ENCODE assay signal across 1 cellular context in the genomic region with DNA sequence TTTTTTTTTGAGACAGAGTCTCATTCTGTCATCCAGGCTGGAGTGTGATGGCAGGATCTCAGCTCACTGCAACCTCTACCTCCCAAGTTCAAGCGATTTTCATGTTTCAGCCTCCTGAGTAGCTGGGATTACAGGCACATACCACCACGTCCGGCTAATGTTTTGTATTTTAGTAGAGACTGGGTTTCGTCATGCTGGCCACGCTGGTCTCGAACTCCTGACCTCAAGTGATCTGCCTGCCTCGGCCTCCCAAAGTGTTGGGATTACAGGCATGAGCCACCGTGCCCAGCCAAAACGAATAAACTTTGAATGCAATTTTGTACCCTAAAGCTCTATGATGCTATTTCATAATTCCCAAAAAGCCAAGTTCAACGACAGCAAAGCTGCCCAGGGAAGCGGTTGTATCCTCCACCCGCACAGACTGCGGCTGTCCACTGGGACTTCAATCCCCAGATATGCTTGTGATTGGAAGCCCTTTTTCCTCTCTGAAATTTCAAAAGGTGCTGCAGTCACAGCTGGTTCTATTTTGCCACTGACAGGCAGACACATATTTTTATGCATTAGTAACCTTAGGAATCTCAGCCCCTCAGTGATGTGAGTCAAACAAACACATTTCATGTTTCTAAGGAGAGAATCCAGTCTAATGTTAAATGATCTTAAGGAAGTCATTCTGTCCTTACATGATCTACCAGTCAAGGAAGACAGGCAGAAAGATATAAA.
TF ChIP-seq lines count a peak whose summit lies in the region.

No MANE protein-coding gene starts in this region.

TF ChIP-seq in SK-N-SH, 30 proteins besides CTCF, POLR2A, EP300 and RAD21:
- TF ChIP-seq ELF1 (IDR thresholded peaks at IDR 0.05) = no peak
- TF ChIP-seq NFIC (IDR thresholded peaks at IDR 0.05; ENCODE audit: borderline replicate concordance) = peak; percentile 48; the same call in 1 of the 2 replicates
- peak; percentile 61; the same call in 1 of the 2 replicates for TF ChIP-seq FOSL2 (IDR thresholded peaks at IDR 0.05; ENCODE audit: borderline replicate concordance, low read depth)
- peak; percentile 65; the same call in 1 of the 2 replicates for TF ChIP-seq POLR2AphosphoS5 (IDR thresholded peaks at IDR 0.05; ENCODE audit: low read depth, low read length)
- no peak for TF ChIP-seq GABPA (IDR thresholded peaks at IDR 0.05; ENCODE audit: low read depth)
- no peak for TF ChIP-seq CHD2 (IDR thresholded peaks at IDR 0.05; ENCODE audit: low read length, partially characterized antibody)
- TF ChIP-seq, protein P1, sequence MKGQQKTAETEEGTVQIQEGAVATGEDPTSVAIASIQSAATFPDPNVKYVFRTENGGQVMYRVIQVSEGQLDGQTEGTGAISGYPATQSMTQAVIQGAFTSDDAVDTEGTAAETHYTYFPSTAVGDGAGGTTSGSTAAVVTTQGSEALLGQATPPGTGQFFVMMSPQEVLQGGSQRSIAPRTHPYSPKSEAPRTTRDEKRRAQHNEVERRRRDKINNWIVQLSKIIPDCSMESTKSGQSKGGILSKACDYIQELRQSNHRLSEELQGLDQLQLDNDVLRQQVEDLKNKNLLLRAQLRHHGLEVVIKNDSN (IDR thresholded peaks at IDR 0.05; ENCODE audit: borderline replicate concordance, low read depth) = no peak
- peak; percentile 97 for TF ChIP-seq TCF12 (IDR thresholded peaks at IDR 0.05)
- TF ChIP-seq RXRA (IDR thresholded peaks at IDR 0.05; ENCODE audit: borderline replicate concordance, low read depth) = peak; percentile 26; the same call in 1 of the 2 replicates
- TF ChIP-seq, protein P2, sequence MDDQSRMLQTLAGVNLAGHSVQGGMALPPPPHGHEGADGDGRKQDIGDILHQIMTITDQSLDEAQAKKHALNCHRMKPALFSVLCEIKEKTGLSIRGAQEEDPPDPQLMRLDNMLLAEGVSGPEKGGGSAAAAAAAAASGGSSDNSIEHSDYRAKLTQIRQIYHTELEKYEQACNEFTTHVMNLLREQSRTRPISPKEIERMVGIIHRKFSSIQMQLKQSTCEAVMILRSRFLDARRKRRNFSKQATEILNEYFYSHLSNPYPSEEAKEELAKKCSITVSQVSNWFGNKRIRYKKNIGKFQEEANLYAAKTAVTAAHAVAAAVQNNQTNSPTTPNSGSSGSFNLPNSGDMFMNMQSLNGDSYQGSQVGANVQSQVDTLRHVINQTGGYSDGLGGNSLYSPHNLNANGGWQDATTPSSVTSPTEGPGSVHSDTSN (IDR thresholded peaks at IDR 0.05) = peak; percentile 80
- TF ChIP-seq, protein P3, sequence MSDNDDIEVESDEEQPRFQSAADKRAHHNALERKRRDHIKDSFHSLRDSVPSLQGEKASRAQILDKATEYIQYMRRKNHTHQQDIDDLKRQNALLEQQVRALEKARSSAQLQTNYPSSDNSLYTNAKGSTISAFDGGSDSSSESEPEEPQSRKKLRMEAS (IDR thresholded peaks at IDR 0.05; ENCODE audit: low read depth) = 0 out of 2 replicates have a peak, but pooled peaks have one; percentile 15
- TF ChIP-seq FOXM1 (IDR thresholded peaks at IDR 0.05; ENCODE audit: low read depth) = peak; percentile 33; the same call in 1 of the 2 replicates
- TF ChIP-seq TEAD4 (IDR thresholded peaks at IDR 0.05; ENCODE audit: borderline replicate concordance, insufficient read depth) = peak; percentile 53
- peak; percentile 69 for TF ChIP-seq JUND (IDR thresholded peaks at IDR 0.05)
